Comparison of ENCODE assay signal across 8 cellular contexts in the genomic region with DNA sequence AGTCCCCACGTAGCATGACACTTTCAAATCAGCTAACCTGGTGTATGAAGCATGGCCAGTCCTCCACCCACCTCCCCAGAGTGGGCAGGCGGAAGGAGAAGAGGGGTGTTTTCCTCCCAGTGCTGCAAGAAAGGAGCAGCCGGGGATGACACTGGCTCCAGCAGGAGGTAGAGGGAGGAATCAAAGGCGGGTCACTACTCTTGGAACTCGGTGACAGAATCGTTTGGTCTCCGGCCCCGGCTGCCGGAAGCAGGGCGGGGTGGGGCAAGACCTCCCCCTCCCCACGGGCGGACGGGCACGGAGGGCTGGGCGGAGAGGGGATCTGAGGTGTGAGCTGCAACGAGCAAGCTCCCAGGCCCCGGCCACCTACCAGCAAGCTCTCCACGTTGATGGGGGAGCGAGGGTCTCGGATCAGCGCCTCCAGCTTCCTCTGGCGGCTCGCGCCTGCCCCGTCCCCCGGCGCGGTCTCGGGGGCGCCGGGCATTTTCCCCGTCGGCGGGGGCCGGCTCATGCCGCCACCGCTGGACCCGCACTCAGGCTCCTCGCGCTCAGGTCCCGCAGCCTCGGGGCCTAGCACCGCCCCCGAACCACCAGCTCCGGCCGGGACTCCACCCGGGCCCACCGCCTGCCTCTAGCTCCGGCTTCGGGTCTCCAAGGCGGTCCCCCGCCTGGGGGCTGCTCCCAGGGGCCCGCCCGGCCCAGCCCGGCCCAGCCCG. TPM values are rescaled to one million over a fixed set of nuclear protein-coding genes. Genes with fewer than 3 reads are reported as not detected.
DNase-seq lines count a peak whose midpoint lies in the region; ATAC-seq, FAIRE-seq and TF ChIP-seq lines count a peak whose summit lies in the region.

No MANE protein-coding gene starts in this region.

- H3K4me3 ChIP-seq in PC-9 (peak overlapping the region; percentile 65), pancreas (peak overlapping the region; percentile 93 to 96 (median 95))

- peak overlapping the region; percentile 69 for H2AFZ ChIP-seq in PC-9

- H3K4me2 ChIP-seq in PC-9 = peak overlapping the region; percentile 92

- H4K20me1 ChIP-seq in PC-9 (ENCODE audit: insufficient read depth) = peaks cover 35% of the 10 kb centered on the region

- peaks cover 53% of the 10 kb centered on the region for H3K4me1 ChIP-seq in PC-9 (replicated peaks; ENCODE audit: insufficient read depth)
- peaks cover 14 to 36% (median 35%) of the 10 kb centered on the region in 3 donors for H3K4me1 ChIP-seq in pancreas

- ATAC-seq in GM19043 (IDR thresholded peaks at IDR 0.05; ENCODE audit: low read depth, unreplicated experiment) (peak; percentile 33), HG03175 (IDR thresholded peaks at IDR 0.05; ENCODE audit: unreplicated experiment) (peak; percentile 34), pancreas (peak; percentile 33 to 39 (median 38))

- intact Hi-C loops in PC-9 (cut with micrococcal nuclease; ENCODE audit: unreplicated experiment) = loop anchor here (5.0 kb wide), 4 partner anchors 49 to 191 kb away; no protein-coding TSS in a partner anchor
- intact Hi-C loops in pancreas (cut with DNase I) = no loop called here

- H3K9me2 ChIP-seq in PC-9 (ENCODE audit: insufficient read depth) = 0 out of 2 replicates have a peak, but pooled peaks cover 3% of the 10 kb centered on the region

- DNase-seq in CD1c-positive myeloid dendritic cell (ENCODE audit: extremely low spot score) (peak; percentile 71), PC-9 (peak; percentile 41 to 58), activated gamma-delta T cell treated with Interleukin-2 at 50 U/mL for 16 hours (peak; percentile 22), glomerular visceral epithelial cell (ENCODE audit: extremely low spot score) (peak; percentile 43), pancreas (peak; percentile 43 to 86 (median 61)), DMS114 treated with DMSO at 0.1 percent for 48 hours (lab: John Stamatoyannopoulos, UW; ENCODE audit: unreplicated experiment) (no peak)

- WGBS in pancreas, 2 donors = 0 to 1% methylated on average over 19 to 56 of the region's 56 CpGs

- TF ChIP-seq CTCF in PC-9 (conservative IDR thresholded peaks at IDR 0.05) (no peak), pancreas (IDR thresholded peaks at IDR 0.05) (no peak)

- peaks cover 34% of the 10 kb centered on the region for H3F3A ChIP-seq in PC-9 (ENCODE audit: insufficient read depth, low read depth)

- BruUV-seq in PC-9 (replicated peaks; lab: Mats Ljungman, UMichigan) = no TSS peak

- no peaks in the 10 kb centered on the region for H3K36me3 ChIP-seq in PC-9 (ENCODE audit: low read depth)
- no peaks in the 10 kb centered on the region for H3K36me3 ChIP-seq in pancreas

- POLR2A ChIA-PET in PC-9 (lab: Charles Lee; ENCODE audit: unreplicated experiment) = interaction anchor here (0.6 to 0.7 kb wide), 2 partner anchors 193 to 796 kb away, joined by 3 to 6 read pairs; no protein-coding TSS in a partner anchor

- no peaks in the 10 kb centered on the region for H3K27me3 ChIP-seq in PC-9 (ENCODE audit: insufficient read depth, low read depth)
- no peaks in the 10 kb centered on the region for H3K27me3 ChIP-seq in pancreas

- H3K79me2 ChIP-seq in PC-9 (ENCODE audit: low read depth) = peaks cover 53% of the 10 kb centered on the region

- FAIRE-seq in pancreas (lab: Jason Lieb, UNC) = no peak

- H3K27ac ChIP-seq in PC-9 = peak overlapping the region; percentile 98
- H3K27ac ChIP-seq in pancreas = peak overlapping the region; percentile 95 to 98 (median 96)

- CTCF ChIA-PET in PC-9 (lab: Charles Lee) = interaction anchor here (1.2 to 1.4 kb wide), 2 partner anchors 31 to 109 kb away, joined by 3 to 4 read pairs; no protein-coding TSS in a partner anchor

- H3K9me3 ChIP-seq in PC-9 (ENCODE audit: insufficient read depth, low read depth) (no peaks in the 10 kb centered on the region), pancreas (no peaks in the 10 kb centered on the region)

RNA-seq across cellular contexts. Expression of gene ROCK2, which starts 0.7 kb away (rescaled TPM):
- 28.5 and 38.0 TPM in 2 replicates for total RNA-seq in PC-9 (2021)
- total RNA-seq in pancreas = 10 to 100 TPM; 11.0 to 21.5 (median 14.0) TPM
- polyA plus RNA-seq in pancreas = 1 to 10 TPM; 3.5 to 6.3 TPM
